11 cellular contexts compared by ENCODE assay signal in genomic region chr3:151008699-151009098, GRCh38. TPM values are rescaled to one million over a fixed set of nuclear protein-coding genes. Genes with fewer than 3 reads are reported as not detected.
A peak's percentile ranks its signal among the peaks of the same experiment; 100 is the strongest.
DNase-seq lines count a peak whose midpoint lies in the region; ATAC-seq, FAIRE-seq and TF ChIP-seq lines count a peak whose summit lies in the region.
"Had no signal": no experiment of that assay in that cellular context is flagged by ENCODE, and none has a peak within 500 bp of the region (broad histone marks: within the 10 kb centered on the region; RNA-seq: fewer than 3 reads in every experiment).

No MANE protein-coding gene starts in this region.

- H2BK120ac ChIP-seq in H9 (ENCODE audit: low read depth, low read length, poor library complexity, severe bottlenecking), result no peak overlapping the region

- no peak for TF ChIP-seq EP300 in transverse colon (IDR thresholded peaks at IDR 0.05; ENCODE audit: low read depth)

- no peak overlapping the region for H2AK5ac ChIP-seq in H9 (ENCODE audit: insufficient read length, low read length)

- H3K4me1 Mint-ChIP-seq in H9, result peaks cover 8 to 10% of the 10 kb centered on the region in 2 experiments
- no peaks in the 10 kb centered on the region for H3K4me1 Mint-ChIP-seq in progenitor cell of endocrine pancreas (ENCODE audit: low read depth)
- no peaks in the 10 kb centered on the region for H3K4me1 Mint-ChIP-seq in activated naive CD4-positive, alpha-beta T cell treated with anti-CD3 and anti-CD28 coated beads, Interleukin-2, amount 10 ng/mL, durations not matched to agents 7 days and 5 days
- H3K4me1 Mint-ChIP-seq: activated CD4-positive, alpha-beta T cell treated with anti-CD3 and anti-CD28 coated beads for 36 hours had no signal

- H3K4me3 ChIP-seq in PC-9 (no peak overlapping the region), transverse colon (no peak overlapping the region), heart right ventricle (no peak overlapping the region)

- H3K79me2 ChIP-seq in H9 (ENCODE audit: insufficient read depth, low read length), result no peaks in the 10 kb centered on the region
- H3K79me2 ChIP-seq in PC-9 (ENCODE audit: low read depth), result no peaks in the 10 kb centered on the region

- no peaks in the 10 kb centered on the region for H3F3A ChIP-seq in PC-9 (ENCODE audit: insufficient read depth, low read depth)

- H3K9me3 Mint-ChIP-seq in H9 (no peaks in the 10 kb centered on the region), progenitor cell of endocrine pancreas (ENCODE audit: low read depth) (no peaks in the 10 kb centered on the region)
- no peaks in the 10 kb centered on the region for H3K9me3 Mint-ChIP-seq in activated naive CD4-positive, alpha-beta T cell treated with anti-CD3 and anti-CD28 coated beads, Interleukin-2, amount 10 ng/mL, durations not matched to agents 7 days and 5 days
- H3K9me3 Mint-ChIP-seq: dendritic cell treated with granulocyte-macrophage colony-stimulating factor and Interleukin-4, amounts not matched to agents 40 ng/mL and 50 ng/mL, for 4 days had no signal

- H4K20me1 ChIP-seq in H9 (ENCODE audit: control insufficient read depth, insufficient read depth, insufficient read length) (no peaks in the 10 kb centered on the region), PC-9 (ENCODE audit: insufficient read depth) (no peaks in the 10 kb centered on the region)

- CTCF ChIA-PET in PC-9 (lab: Charles Lee), result no interaction called here
- CTCF ChIA-PET in activated naive CD4-positive, alpha-beta T cell treated with anti-CD3 and anti-CD28 coated beads, Interleukin-2, amount 10 ng/mL, durations not matched to agents 7 days and 5 days (lab: Charles Lee), result interaction anchor here (1.4 kb wide), 1 partner anchor 78 kb away, joined by 3 read pairs; no protein-coding TSS in a partner anchor

- in situ Hi-C loops in transverse colon (cut with MboI; ENCODE audit: low pct_ligation_motif_present in 1 of 4, low pct_unique_long_range_greater_than_20kb in 1 of 4, low sequenced_read_pairs in 3 of 4), result no loop called here

- H3K9me3 ChIP-seq in H9 (ENCODE audit: control insufficient read depth, low read depth, low read length) (no peaks in the 10 kb centered on the region), PC-9 (ENCODE audit: insufficient read depth, low read depth) (no peaks in the 10 kb centered on the region), transverse colon (no peaks in the 10 kb centered on the region), heart right ventricle (no peaks in the 10 kb centered on the region)

- no peak for TF ChIP-seq POLR2A in transverse colon (IDR thresholded peaks at IDR 0.05)

- H2AFZ ChIP-seq in H9 (ENCODE audit: low read length) (no peak overlapping the region), PC-9 (no peak overlapping the region)

- no peak overlapping the region for H3K23ac ChIP-seq in H9 (ENCODE audit: insufficient read length, low read depth, low read length)

- no peaks in the 10 kb centered on the region for H3K79me1 ChIP-seq in H9 (ENCODE audit: insufficient read depth, low read depth, low read length, poor library complexity, severe bottlenecking)

- no peak for FAIRE-seq in RCC 7860 (lab: Jason Lieb, UNC)

- TF ChIP-seq CTCF in H9 (conservative IDR thresholded peaks at IDR 0.05) (peak; percentile 53), PC-9 (conservative IDR thresholded peaks at IDR 0.05) (peak; percentile 32; the same call in 1 of the 2 replicates), progenitor cell of endocrine pancreas (IDR thresholded peaks at IDR 0.05; ENCODE audit: unreplicated experiment) (peak; percentile 21), transverse colon (IDR thresholded peaks at IDR 0.05) (no peak), heart right ventricle (IDR thresholded peaks at IDR 0.05) (peak in 4 of 9 donors; percentile 7 to 35 (median 16))

- H2BK12ac ChIP-seq in H9 (ENCODE audit: insufficient read length, low read depth, low read length), result no peak overlapping the region

- no peak overlapping the region for H3K27ac Mint-ChIP-seq in H9
- no peak overlapping the region for H3K27ac Mint-ChIP-seq in progenitor cell of endocrine pancreas
- H3K27ac Mint-ChIP-seq in activated naive CD4-positive, alpha-beta T cell treated with anti-CD3 and anti-CD28 coated beads, Interleukin-2, amount 10 ng/mL, durations not matched to agents 7 days and 5 days, result no peak overlapping the region
- H3K27ac Mint-ChIP-seq: activated CD4-positive, alpha-beta T cell treated with anti-CD3 and anti-CD28 coated beads for 36 hours; dendritic cell treated with granulocyte-macrophage colony-stimulating factor and Interleukin-4, amounts not matched to agents 40 ng/mL and 50 ng/mL, for 4 days had no signal

- no peak overlapping the region for H3K27ac ChIP-seq in H9 (ENCODE audit: insufficient read length, low read depth, low read length)
- H3K27ac ChIP-seq in PC-9, result no peak overlapping the region
- H3K27ac ChIP-seq in transverse colon, result no peak overlapping the region
- H3K27ac ChIP-seq in heart right ventricle, result no peak overlapping the region

- H4K5ac ChIP-seq in H9 (ENCODE audit: insufficient read length, low read depth, low read length), result no peak overlapping the region

- H3K4me3 Mint-ChIP-seq in H9 (no peak overlapping the region), progenitor cell of endocrine pancreas (ENCODE audit: low read depth) (no peak overlapping the region)
- no peak overlapping the region for H3K4me3 Mint-ChIP-seq in activated naive CD4-positive, alpha-beta T cell treated with anti-CD3 and anti-CD28 coated beads, Interleukin-2, amount 10 ng/mL, durations not matched to agents 7 days and 5 days
- H3K4me3 Mint-ChIP-seq: activated CD4-positive, alpha-beta T cell treated with anti-CD3 and anti-CD28 coated beads for 36 hours; dendritic cell treated with granulocyte-macrophage colony-stimulating factor and Interleukin-4, amounts not matched to agents 40 ng/mL and 50 ng/mL, for 4 days had no signal

- WGBS in H9 (ENCODE audit: extremely low coverage, insufficient read length, low lambda C conversion rate), result no CpG with 5 or more reads among the region's 2 CpGs
- WGBS in transverse colon (ENCODE audit: low coverage in 1 of 2), 2 donors, result 73% methylated on average over 2 of the region's 2 CpGs; no CpG with 5 or more reads in 1 of the 2 donors
- 29 to 34% methylated on average over 2 of the region's 2 CpGs for WGBS in heart right ventricle, 2 donors

- no peak overlapping the region for H2BK5ac ChIP-seq in H9 (ENCODE audit: insufficient read length, low read length)

- no peaks in the 10 kb centered on the region for H3K27me3 ChIP-seq in H9 (ENCODE audit: insufficient read depth, low read length)
- H3K27me3 ChIP-seq in PC-9 (ENCODE audit: insufficient read depth, low read depth), result no peaks in the 10 kb centered on the region
- H3K27me3 ChIP-seq in transverse colon, result no peaks in the 10 kb centered on the region
- H3K27me3 ChIP-seq in heart right ventricle, result peaks cover 0 to 18% (median 0%) of the 10 kb centered on the region in 7 donors

- ATAC-seq in heart right ventricle, result no peak
- ATAC-seq: activated CD4-positive, alpha-beta T cell treated with anti-CD3 and anti-CD28 coated beads for 36 hours had no signal

- DNase-seq in H9, result no peak
- no peak for DNase-seq in PC-9
- DNase-seq in fibroblast of peridontal ligament (ENCODE audit: extremely low read depth), result peak; percentile 80
- no peak for DNase-seq in progenitor cell of endocrine pancreas (ENCODE audit: low spot score, unreplicated experiment)
- no peak for DNase-seq in activated naive CD4-positive, alpha-beta T cell treated with anti-CD3 and anti-CD28 coated beads, Interleukin-2, amount 10 ng/mL, durations not matched to agents 7 days and 5 days
- DNase-seq in transverse colon, result no peak
- DNase-seq in heart right ventricle, result no peak
- no peak for DNase-seq in RCC 7860 (ENCODE audit: low spot score)
- DNase-seq: activated CD4-positive, alpha-beta T cell treated with anti-CD3 and anti-CD28 coated beads for 36 hours; NCI-H1930 had no signal

- no peak overlapping the region for H3K56ac ChIP-seq in H9 (ENCODE audit: insufficient read length, low read depth, low read length)

- H3K36me3 Mint-ChIP-seq in H9 (ENCODE audit: insufficient read depth in 1 of 3, low read depth in 3 of 3) (no peaks in the 10 kb centered on the region; a peak in 1 of 7 replicates), progenitor cell of endocrine pancreas (ENCODE audit: insufficient read depth) (no peaks in the 10 kb centered on the region)
- no peaks in the 10 kb centered on the region for H3K36me3 Mint-ChIP-seq in activated naive CD4-positive, alpha-beta T cell treated with anti-CD3 and anti-CD28 coated beads, Interleukin-2, amount 10 ng/mL, durations not matched to agents 7 days and 5 days

- H3K14ac ChIP-seq in H9 (ENCODE audit: insufficient read depth, low read length), result no peak overlapping the region

- no peak overlapping the region for H2BK20ac ChIP-seq in H9 (ENCODE audit: low read depth, low read length, poor library complexity, severe bottlenecking)

- H3K4me1 ChIP-seq in H9 (ENCODE audit: insufficient read depth, low read length) (no peaks in the 10 kb centered on the region), PC-9 (replicated peaks; ENCODE audit: insufficient read depth) (no peaks in the 10 kb centered on the region), transverse colon (no peaks in the 10 kb centered on the region), heart right ventricle (no peaks in the 10 kb centered on the region)

- H4K91ac ChIP-seq in H9 (ENCODE audit: insufficient read length, low read depth, low read length), result no peak overlapping the region

- no peaks in the 10 kb centered on the region for H3K27me3 Mint-ChIP-seq in H9 (ENCODE audit: low read depth)
- no peaks in the 10 kb centered on the region for H3K27me3 Mint-ChIP-seq in progenitor cell of endocrine pancreas
- H3K27me3 Mint-ChIP-seq in activated naive CD4-positive, alpha-beta T cell treated with anti-CD3 and anti-CD28 coated beads, Interleukin-2, amount 10 ng/mL, durations not matched to agents 7 days and 5 days, result peaks cover 6% of the 10 kb centered on the region
- H3K27me3 Mint-ChIP-seq: dendritic cell treated with granulocyte-macrophage colony-stimulating factor and Interleukin-4, amounts not matched to agents 40 ng/mL and 50 ng/mL, for 4 days had no signal

- no peaks in the 10 kb centered on the region for H3K23me2 ChIP-seq in H9 (ENCODE audit: insufficient read length, low read depth, low read length, poor library complexity, severe bottlenecking)

- no peak overlapping the region for H3K9ac ChIP-seq in H9 (ENCODE audit: extremely low read depth, insufficient read length, low read length)

- H3K4ac ChIP-seq in H9 (ENCODE audit: low read depth, low read length), result no peak overlapping the region

- H3K9me2 ChIP-seq in PC-9 (ENCODE audit: insufficient read depth), result no peaks in the 10 kb centered on the region

- intact Hi-C loops in PC-9 (cut with micrococcal nuclease; ENCODE audit: unreplicated experiment), result loop anchor here (2.0 kb wide), 1 partner anchor 138 kb away; no protein-coding TSS in a partner anchor
- intact Hi-C loops in transverse colon (cut with DNase I; ENCODE audit: low total_unique reads), result no loop called here
- intact Hi-C loops in heart right ventricle (cut with DNase I), result loop anchor here in 1 of 10 donors (10.0 kb wide), 1 partner anchor 136 kb away; no protein-coding TSS in a partner anchor

- no peak overlapping the region for H3K18ac ChIP-seq in H9 (ENCODE audit: insufficient read length, low read depth, low read length)

- H3K36me3 ChIP-seq in PC-9 (ENCODE audit: low read depth) (no peaks in the 10 kb centered on the region), transverse colon (no peaks in the 10 kb centered on the region), heart right ventricle (no peaks in the 10 kb centered on the region)

- POLR2A ChIA-PET in PC-9 (lab: Charles Lee; ENCODE audit: unreplicated experiment), result no interaction called here

- H2BK15ac ChIP-seq in H9 (ENCODE audit: low read depth, low read length), result no peak overlapping the region

- no TSS peak for BruUV-seq in PC-9 (replicated peaks; lab: Mats Ljungman, UMichigan)

- no peak overlapping the region for H3T11ph ChIP-seq in H9 (ENCODE audit: low read length)

- no peak overlapping the region for H3K4me2 ChIP-seq in H9 (ENCODE audit: insufficient read depth, insufficient read length, low read length)
- H3K4me2 ChIP-seq in PC-9, result no peak overlapping the region

- no peak overlapping the region for H4K8ac ChIP-seq in H9 (replicated peaks; ENCODE audit: insufficient read length, low read depth, low read length)

RNA-seq across cellular contexts. Expression of gene CLRN1, which starts 36.2 kb away (rescaled TPM):
- total RNA-seq in H9 (2021) (not detected in 2 replicates), PC-9 (2021) (not detected in 2 replicates), progenitor cell of endocrine pancreas (not detected in 2 replicates), transverse colon (under 1 TPM in 1 of 4 donors, not detected in 3; 0.14 TPM), heart right ventricle (not detected)
- not detected for polyA plus RNA-seq in heart right ventricle
- total RNA-seq: activated CD4-positive, alpha-beta T cell treated with anti-CD3 and anti-CD28 coated beads for 36 hours had no signal

Comparison
In these comparisons a context has a peak if more than half of its experiments do, and no peak if none do; other contexts are left out.
1. CTCF ChIP-seq: peak in H9 (single experiment), PC-9 (single experiment) and progenitor cell of endocrine pancreas (single experiment); none in transverse colon (0 of 5).